In genomic region chr2:7956126-7956689, GRCh38 we compare ENCODE assay signal across 23 cellular contexts.
DNase-seq lines count a peak whose midpoint lies in the region; ATAC-seq and TF ChIP-seq lines count a peak whose summit lies in the region.
"Had no signal": no experiment of that assay in that cellular context is flagged by ENCODE, and none has a peak within 500 bp of the region (broad histone marks: within the 10 kb centered on the region; RNA-seq: fewer than 3 reads in every experiment).

No MANE protein-coding gene starts in this region.

- TF ChIP-seq CTCF in GM23338 (conservative IDR thresholded peaks at IDR 0.05; ENCODE audit: low read depth in 2 of 2) (no peak), astrocyte of the spinal cord (IDR thresholded peaks at IDR 0.05; ENCODE audit: low read depth, low read length) (no peak), mesothelial cell of epicardium (IDR thresholded peaks at IDR 0.05; ENCODE audit: unreplicated experiment) (no peak)

- DNase-seq in AG20443 (ENCODE audit: low spot score), result peak; percentile 37
- no peak for DNase-seq in GM23338 (ENCODE audit: low spot score)
- peak; percentile 2 for DNase-seq in astrocyte of the spinal cord (ENCODE audit: low read depth, low spot score)
- DNase-seq in mesothelial cell of epicardium (ENCODE audit: low spot score in 2 of 2, unreplicated experiment in 2 of 2), result no peak
- DNase-seq in A172 (ENCODE audit: low spot score), result no peak
- no peak for DNase-seq in NCI-H2029 (lab: John Stamatoyannopoulos, UW)
- no peak for DNase-seq in inferior parietal cortex (ENCODE audit: extremely low spot score)
- DNase-seq: AML-193, DND-41, HCEC 1CT, Kasumi-1, MG63, NCI-H1048, NCI-H1436, NCI-H2029 treated with DMSO at 0.1 percent for 48 hours, NCI-H2171, NCI-H524, NCI-H82, OCI-M1, Right ventricle myocardium superior had no signal

- H3K4me1 Mint-ChIP-seq in GM23338 (0 out of 3 replicates have a peak, but pooled peaks cover 3% of the 10 kb centered on the region), mesothelial cell of epicardium (peaks cover 12% of the 10 kb centered on the region)

- H3K4me3 Mint-ChIP-seq in GM23338 (no peak overlapping the region), mesothelial cell of epicardium (no peak overlapping the region)

- H3F3A ChIP-seq in GM23338 (replicated peaks; ENCODE audit: low read depth), result no peaks in the 10 kb centered on the region

- in situ Hi-C loops in astrocyte of the spinal cord (cut with HindIII; ENCODE audit: low sequenced_read_pairs), result no loop called here

- ATAC-seq in GM23338 (no peak), GM18907 (IDR thresholded peaks at IDR 0.05; ENCODE audit: unreplicated experiment) (no peak)

- H3K9me3 Mint-ChIP-seq in GM23338 (no peaks in the 10 kb centered on the region; the same call in 2 of the 3 replicates), mesothelial cell of epicardium (no peaks in the 10 kb centered on the region)

- H3K27me3 Mint-ChIP-seq in GM23338 (ENCODE audit: insufficient read depth, low read depth, poor library complexity), result peaks cover 2% of the 10 kb centered on the region
- H3K27me3 Mint-ChIP-seq in mesothelial cell of epicardium (ENCODE audit: low read depth), result no peaks in the 10 kb centered on the region

- no peaks in the 10 kb centered on the region for H3K27me3 ChIP-seq in GM23338 (ENCODE audit: insufficient read depth)
- H3K27me3 ChIP-seq: MG63 had no signal

- H3K36me3 ChIP-seq in GM23338 (ENCODE audit: insufficient read depth), result no peaks in the 10 kb centered on the region
- H3K36me3 ChIP-seq: MG63 had no signal

- H3K27ac ChIP-seq in GM23338 (ENCODE audit: low read depth), result no peak overlapping the region
- H3K27ac ChIP-seq: C4-2B, SK-N-MC had no signal

- no peaks in the 10 kb centered on the region for H4K20me1 ChIP-seq in GM23338 (replicated peaks; ENCODE audit: insufficient read depth)

- no peak overlapping the region for H3K4me3 ChIP-seq in GM23338
- H3K4me3 ChIP-seq in astrocyte of the spinal cord (ENCODE audit: low read depth, low read length), result no peak overlapping the region
- H3K4me3 ChIP-seq: MG63, SK-N-MC had no signal

- 0 out of 2 replicates have a peak overlapping the region, but pooled peaks have one; percentile 47 for H2AFZ ChIP-seq in GM23338

- H3K4me2 ChIP-seq in GM23338, result no peak overlapping the region

- no peaks in the 10 kb centered on the region for H3K79me2 ChIP-seq in GM23338 (replicated peaks; ENCODE audit: insufficient read depth)

- H3K36me3 Mint-ChIP-seq in GM23338 (ENCODE audit: low read depth) (no peaks in the 10 kb centered on the region), mesothelial cell of epicardium (no peaks in the 10 kb centered on the region)

- no peaks in the 10 kb centered on the region for H3K9me2 ChIP-seq in GM23338 (ENCODE audit: insufficient read depth)

- no peaks in the 10 kb centered on the region; the same call in 1 of the 2 replicates for H3K4me1 ChIP-seq in GM23338 (ENCODE audit: insufficient read depth)

- H3K27ac Mint-ChIP-seq in GM23338 (no peak overlapping the region), mesothelial cell of epicardium (peak overlapping the region; percentile 79)

TF ChIP-seq in GM23338, 12 proteins besides CTCF, POLR2A, EP300 and RAD21 (continues in another document):
- TF ChIP-seq EZH2 (IDR thresholded peaks at IDR 0.05; ENCODE audit: low read depth, unreplicated experiment) (no peak), ZNF114 (CRISPR knock-in tag; IDR thresholded peaks at IDR 0.05) (no peak), REST (IDR thresholded peaks at IDR 0.05; ENCODE audit: unreplicated experiment) (no peak), ZNF462 (CRISPR knock-in tag; IDR thresholded peaks at IDR 0.05) (no peak), ZNF331 (CRISPR knock-in tag; IDR thresholded peaks at IDR 0.05; ENCODE audit: low read depth) (no peak), CREB1 (CRISPR knock-in tag; IDR thresholded peaks at IDR 0.05; ENCODE audit: low read depth) (no peak), JUNB (IDR thresholded peaks at IDR 0.05; ENCODE audit: unreplicated experiment) (no peak), POLR2AphosphoS5 (IDR thresholded peaks at IDR 0.05; ENCODE audit: low read depth) (no peak), NANOG (IDR thresholded peaks at IDR 0.05; ENCODE audit: borderline replicate concordance) (no peak), STAT1 (IDR thresholded peaks at IDR 0.05; ENCODE audit: unreplicated experiment) (no peak), EZH2phosphoT487 (IDR thresholded peaks at IDR 0.05; ENCODE audit: unreplicated experiment) (no peak)

Comparison
In these comparisons a context has a peak if more than half of its experiments do, and no peak if none do; other contexts are left out.
1. DNase-seq: peak in AG20443 (single experiment) and astrocyte of the spinal cord (single experiment); none in GM23338 (single experiment), mesothelial cell of epicardium (0 of 2), A172 (single experiment), NCI-H2029 (single experiment) and inferior parietal cortex (single experiment).